Comparison of ENCODE assay signal across 9 cellular contexts in genomic region chr11:66694732-66695207, GRCh38. TPM values are rescaled to one million over a fixed set of nuclear protein-coding genes. Genes with fewer than 3 reads are reported as not detected.
DNase-seq lines count a peak whose midpoint lies in the region; ATAC-seq and TF ChIP-seq lines count a peak whose summit lies in the region.
"Had no signal": no experiment of that assay in that cellular context is flagged by ENCODE, and none has a peak within 500 bp of the region (broad histone marks: within the 10 kb centered on the region; RNA-seq: fewer than 3 reads in every experiment).

No MANE protein-coding gene starts in this region.

- TF ChIP-seq CTCF in WTC11 (IDR thresholded peaks at IDR 0.05) (peak; percentile 76), cardiac fibroblast (IDR thresholded peaks at IDR 0.05; ENCODE audit: low read depth, low read length) (peak; percentile 90)

- DNase-seq in COLO668 (lab: John Stamatoyannopoulos, UW; ENCODE audit: unreplicated experiment) (peak; percentile 85), NCI-H446 (lab: John Stamatoyannopoulos, UW) (peak; percentile 78 to 84), WTC11 (ENCODE audit: low spot score) (peak; percentile 94), cardiac fibroblast (ENCODE audit: low read depth in 2 of 2) (peak; percentile 98), iris pigment epithelial cell (ENCODE audit: low read depth) (peak; percentile 97)
- DNase-seq in stimulated activated CD4-positive, alpha-beta T cell treated with anti-CD3 and anti-CD28 coated beads, Interleukin-1b, Interleukin-23, amount 100 ng/mL, for 1 hour (ENCODE audit: low read depth in 2 of 2): peak; percentile 54 to 78

- peaks cover 20% of the 10 kb centered on the region for H3K36me3 Mint-ChIP-seq in WTC11

- POLR2A ChIA-PET in WTC11 (lab: Charles Lee): no interaction called here

- CTCF ChIA-PET in WTC11 (lab: Charles Lee): interaction anchor here (0.6 to 2.1 kb wide), 11 partner anchors 11 to 299 kb away, joined by 3 to 22 read pairs (median 4); partner anchors contain the start of genes ACTN3 and ZDHHC24

- H3K27me3 Mint-ChIP-seq in WTC11 (ENCODE audit: low read depth): no peaks in the 10 kb centered on the region

- no peaks in the 10 kb centered on the region for H3K4me1 Mint-ChIP-seq in WTC11

- H3K4me3 ChIP-seq in cardiac fibroblast (replicated peaks in 1 of 2; ENCODE audit: low read depth in 2 of 2, low read length in 2 of 2): no peak overlapping the region

- H3K9me3 Mint-ChIP-seq in WTC11: no peaks in the 10 kb centered on the region
- H3K9me3 Mint-ChIP-seq: T-helper 1 cell treated with Interleukin-12 subunit alpha and Interleukin-12 subunit beta and Interleukin-4 antibody, amounts not matched to agents 30 μg/mL and 1 μg/mL, for 36 hours had no signal

- H3K27ac Mint-ChIP-seq in WTC11: 0 out of 2 replicates have a peak overlapping the region, but pooled peaks have one; percentile 27
- H3K27ac Mint-ChIP-seq: T-helper 1 cell treated with Interleukin-12 subunit alpha and Interleukin-12 subunit beta and Interleukin-4 antibody, amounts not matched to agents 30 μg/mL and 1 μg/mL, for 36 hours had no signal

- no peak overlapping the region for H3K4me3 Mint-ChIP-seq in WTC11
- H3K4me3 Mint-ChIP-seq: T-helper 1 cell treated with Interleukin-12 subunit alpha and Interleukin-12 subunit beta and Interleukin-4 antibody, amounts not matched to agents 30 μg/mL and 1 μg/mL, for 36 hours had no signal

- peak; percentile 57 for ATAC-seq in HG02885 (IDR thresholded peaks at IDR 0.05; ENCODE audit: poor library complexity, unreplicated experiment)
- peak; percentile 95 for ATAC-seq in WTC11
- ATAC-seq in HG03520 (IDR thresholded peaks at IDR 0.05; ENCODE audit: unreplicated experiment): no peak

TF ChIP-seq in WTC11, 78 proteins besides CTCF, POLR2A, EP300 and RAD21:
- TF ChIP-seq NFYB (CRISPR knock-in tag; conservative IDR thresholded peaks at IDR 0.05; ENCODE audit: low read depth) (no peak), SP1 (CRISPR knock-in tag; conservative IDR thresholded peaks at IDR 0.05) (peak; percentile 40; the same call in 1 of the 2 replicates), HMGXB4 (CRISPR knock-in tag; IDR thresholded peaks at IDR 0.05) (peak; percentile 60; the same call in 1 of the 2 replicates), ZBTB43 (CRISPR knock-in tag; IDR thresholded peaks at IDR 0.05) (no peak), IRF1 (CRISPR knock-in tag; IDR thresholded peaks at IDR 0.05) (no peak), ZNF232 (CRISPR knock-in tag; IDR thresholded peaks at IDR 0.05) (no peak), SMAD3 (CRISPR knock-in tag; IDR thresholded peaks at IDR 0.05; ENCODE audit: borderline replicate concordance) (0 out of 2 replicates have a peak, but pooled peaks have one; percentile 15), PRRX2 (CRISPR knock-in tag; IDR thresholded peaks at IDR 0.05) (no peak), TEAD1 (CRISPR knock-in tag; IDR thresholded peaks at IDR 0.05) (peak; percentile 75; the same call in 1 of the 2 replicates), ZNF263 (CRISPR knock-in tag; IDR thresholded peaks at IDR 0.05; ENCODE audit: low read depth) (no peak), CREB1 (CRISPR knock-in tag; IDR thresholded peaks at IDR 0.05) (no peak), MYBL2 (CRISPR knock-in tag; IDR thresholded peaks at IDR 0.05) (no peak), ESRRA (CRISPR knock-in tag; IDR thresholded peaks at IDR 0.05; ENCODE audit: borderline replicate concordance) (no peak), TEAD4 (CRISPR knock-in tag; IDR thresholded peaks at IDR 0.05) (peak; percentile 60; the same call in 1 of the 2 replicates), MAX (CRISPR knock-in tag; IDR thresholded peaks at IDR 0.05) (0 out of 2 replicates have a peak, but pooled peaks have one; percentile 31), NR1H2 (CRISPR knock-in tag; IDR thresholded peaks at IDR 0.05) (no peak), MXD4 (CRISPR knock-in tag; IDR thresholded peaks at IDR 0.05; ENCODE audit: borderline replicate concordance) (no peak)

RNA-seq across cellular contexts. Expression of gene RBM4B, which starts 17.1 kb away (rescaled TPM):
- total RNA-seq in WTC11 (2021): 14.1 to 21.3 TPM (median 20.3 TPM) in 3 replicates

RNA-seq across cellular contexts. Expression of gene SPTBN2, which starts 34.2 kb away (rescaled TPM):
- total RNA-seq in WTC11 (2021): 34.9 to 40.7 TPM (median 38.9 TPM) in 3 replicates

RNA-seq across cellular contexts. Expression of gene RBM4, which starts 56.3 kb away (rescaled TPM):
- total RNA-seq in WTC11 (2021): 144 to 163 TPM (median 154 TPM) in 3 replicates
